Comparison of ENCODE assay signal across 1 cellular context in the genomic region with DNA sequence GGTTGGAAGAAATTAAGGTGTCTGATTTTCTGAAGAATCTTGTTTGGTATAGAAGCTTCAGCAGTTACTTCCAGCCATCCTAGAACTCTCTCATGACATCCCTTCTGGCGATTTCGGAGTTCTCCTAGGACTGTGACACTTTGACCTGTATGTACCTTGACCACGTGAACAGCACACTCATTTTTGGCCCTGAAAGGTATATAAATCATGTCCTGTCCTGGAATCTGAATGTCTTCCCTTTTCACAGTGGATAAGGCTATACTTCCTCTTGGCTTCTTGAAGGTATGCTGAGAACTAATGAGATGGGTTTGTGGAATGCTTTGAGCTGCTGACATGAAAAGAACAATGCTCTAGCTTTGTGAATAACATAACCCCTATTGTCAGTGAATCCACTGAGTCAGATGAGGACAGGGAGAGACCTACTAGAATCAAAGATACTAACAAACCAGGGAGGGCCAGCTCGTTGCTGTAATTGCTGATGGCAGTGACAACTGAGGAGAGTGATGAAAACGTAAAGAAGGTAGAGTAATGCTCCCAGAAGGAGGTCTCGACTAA.
TF ChIP-seq lines count a peak whose summit lies in the region.

No MANE protein-coding gene starts in this region.

TF ChIP-seq in H1, 55 proteins besides CTCF, POLR2A, EP300 and RAD21:
- TF ChIP-seq, protein P1, sequence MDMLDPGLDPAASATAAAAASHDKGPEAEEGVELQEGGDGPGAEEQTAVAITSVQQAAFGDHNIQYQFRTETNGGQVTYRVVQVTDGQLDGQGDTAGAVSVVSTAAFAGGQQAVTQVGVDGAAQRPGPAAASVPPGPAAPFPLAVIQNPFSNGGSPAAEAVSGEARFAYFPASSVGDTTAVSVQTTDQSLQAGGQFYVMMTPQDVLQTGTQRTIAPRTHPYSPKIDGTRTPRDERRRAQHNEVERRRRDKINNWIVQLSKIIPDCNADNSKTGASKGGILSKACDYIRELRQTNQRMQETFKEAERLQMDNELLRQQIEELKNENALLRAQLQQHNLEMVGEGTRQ (IDR thresholded peaks at IDR 0.05; ENCODE audit: low read length), result no peak
- TF ChIP-seq BACH1 (IDR thresholded peaks at IDR 0.05; ENCODE audit: low read length) (no peak), TEAD4 (IDR thresholded peaks at IDR 0.05; ENCODE audit: low read depth, low read length) (peak; percentile 66), CBX5 (IDR thresholded peaks at IDR 0.05; ENCODE audit: low read depth, low read length) (no peak), NANOG (IDR thresholded peaks at IDR 0.05; ENCODE audit: insufficient read depth, low read depth, low read length, poor library complexity, severe bottlenecking) (peak; percentile 5), ZNF274 (IDR thresholded peaks at IDR 0.05; ENCODE audit: borderline replicate concordance, extremely low read depth, low read length) (no peak), CREB1 (IDR thresholded peaks at IDR 0.05) (no peak), POU5F1 (IDR thresholded peaks at IDR 0.05; ENCODE audit: low read depth, low read length) (no peak), HDAC6 (IDR thresholded peaks at IDR 0.05; ENCODE audit: low read depth, low read length) (no peak), SUZ12 (IDR thresholded peaks at IDR 0.05; ENCODE audit: low read length) (no peak), CHD1 (IDR thresholded peaks at IDR 0.05; ENCODE audit: low read depth, low read length) (no peak), NRF1 (IDR thresholded peaks at IDR 0.05; ENCODE audit: low read depth, low read length) (no peak)
- TF ChIP-seq, protein P2, sequence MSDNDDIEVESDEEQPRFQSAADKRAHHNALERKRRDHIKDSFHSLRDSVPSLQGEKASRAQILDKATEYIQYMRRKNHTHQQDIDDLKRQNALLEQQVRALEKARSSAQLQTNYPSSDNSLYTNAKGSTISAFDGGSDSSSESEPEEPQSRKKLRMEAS (IDR thresholded peaks at IDR 0.05), result no peak
- TF ChIP-seq, protein P3, sequence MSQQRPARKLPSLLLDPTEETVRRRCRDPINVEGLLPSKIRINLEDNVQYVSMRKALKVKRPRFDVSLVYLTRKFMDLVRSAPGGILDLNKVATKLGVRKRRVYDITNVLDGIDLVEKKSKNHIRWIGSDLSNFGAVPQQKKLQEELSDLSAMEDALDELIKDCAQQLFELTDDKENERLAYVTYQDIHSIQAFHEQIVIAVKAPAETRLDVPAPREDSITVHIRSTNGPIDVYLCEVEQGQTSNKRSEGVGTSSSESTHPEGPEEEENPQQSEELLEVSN (IDR thresholded peaks at IDR 0.05), result no peak
